ENCODE assay signal across 1 cellular context in genomic region chr14:89625988-89626806, GRCh38.
TF ChIP-seq lines count a peak whose summit lies in the region.

No MANE protein-coding gene starts in this region.

TF ChIP-seq in GM23338, 12 proteins besides CTCF, POLR2A, EP300 and RAD21 (continued from another document):
- no peak for TF ChIP-seq REST (IDR thresholded peaks at IDR 0.05; ENCODE audit: unreplicated experiment)
TF ChIP-seq in GM23338: peak in this region for 0.
